8 cellular contexts compared by ENCODE assay signal in the genomic region with DNA sequence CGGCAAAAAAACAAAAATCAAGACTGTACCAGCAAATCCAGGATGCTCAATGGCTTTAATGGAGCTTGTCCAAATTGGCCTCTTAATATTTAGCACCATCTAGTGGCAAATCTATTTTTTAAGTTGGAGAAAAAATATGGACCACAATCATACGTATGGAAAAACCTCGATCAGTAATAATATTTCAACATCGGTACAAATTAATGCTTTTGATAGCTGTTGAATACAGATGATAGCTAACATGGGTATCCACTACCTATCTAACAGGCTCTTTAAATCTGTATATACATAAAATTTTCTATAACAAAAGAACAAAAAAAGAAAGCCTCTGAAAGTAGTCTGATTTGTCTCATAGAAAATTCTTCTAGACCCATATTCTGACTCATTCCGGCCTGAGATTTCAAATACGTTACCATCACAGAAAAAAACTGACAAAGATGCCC. TPM values are rescaled to one million over a fixed set of nuclear protein-coding genes. Genes with fewer than 3 reads are reported as not detected.
DNase-seq lines count a peak whose midpoint lies in the region; TF ChIP-seq lines count a peak whose summit lies in the region.

No MANE protein-coding gene starts in this region.

- H3K27me3 ChIP-seq in OCI-LY1 (ENCODE audit: insufficient read depth, low read length) = no peaks in the 10 kb centered on the region

- peak overlapping the region; percentile 40; the same call in 1 of the 2 replicates for H3K4me2 ChIP-seq in OCI-LY1 (ENCODE audit: low read length)

- no peak overlapping the region for H2AFZ ChIP-seq in OCI-LY1 (ENCODE audit: low read length)

- H3K36me3 ChIP-seq in OCI-LY1 (ENCODE audit: insufficient read depth, low read length) = peaks cover 18% of the 10 kb centered on the region

- peaks cover 45% of the 10 kb centered on the region for H3K79me2 ChIP-seq in OCI-LY1 (ENCODE audit: insufficient read depth, low read length)

- H3K4me1 ChIP-seq in OCI-LY1 (ENCODE audit: insufficient read depth, low read length, severe bottlenecking) = peaks cover 53% of the 10 kb centered on the region

- DNase-seq in EH (ENCODE audit: low read depth) (peak; percentile 74), HT1080 (ENCODE audit: low read depth) (peak; percentile 67), dermis microvascular lymphatic vessel endothelial cell (ENCODE audit: low read depth in 2 of 2) (peak; percentile 60 to 69), midbrain (lab: John Stamatoyannopoulos, UW) (peak; percentile 67), T-helper 9 cell (no peak)
- DNase-seq in stimulated activated CD4-positive, alpha-beta T cell treated with anti-CD3 and anti-CD28 coated beads, Interleukin-4, amount 100 ng/mL, for 4 hours = no peak
- DNase-seq in activated CD4-positive, CD25-positive, alpha-beta regulatory T cell treated with anti-CD3 and anti-CD28 coated beads, Interleukin-2, amount 50 U/mL, for 72 hours = no peak

- no peaks in the 10 kb centered on the region for H3K9me2 ChIP-seq in OCI-LY1 (ENCODE audit: low read depth, low read length)

- H3K4me3 ChIP-seq in OCI-LY1 (ENCODE audit: low read depth, low read length, poor library complexity, severe bottlenecking) = no peak overlapping the region

- H3K9ac ChIP-seq in OCI-LY1 (ENCODE audit: low read length) = no peak overlapping the region; the same call in 1 of the 2 replicates

- H3F3A ChIP-seq in OCI-LY1 (ENCODE audit: insufficient read depth, low read length) = no peaks in the 10 kb centered on the region

- 0 out of 2 replicates have a peak, but pooled peaks cover 3% of the 10 kb centered on the region for H3K9me3 ChIP-seq in OCI-LY1 (ENCODE audit: low read length)

- no peaks in the 10 kb centered on the region for H4K20me1 ChIP-seq in OCI-LY1 (ENCODE audit: insufficient read depth, low read length)

- peak; percentile 88 for TF ChIP-seq CTCF in OCI-LY1 (IDR thresholded peaks at IDR 0.05; ENCODE audit: low read length)

- H3K27ac ChIP-seq in OCI-LY1 (ENCODE audit: low read depth, low read length, poor library complexity, severe bottlenecking) = peak overlapping the region; percentile 61

RNA-seq across cellular contexts. Expression of gene COA1, which starts 29.2 kb away (rescaled TPM):
- total RNA-seq in HT1080 (2014; rRNA removed; shearing (Covaris generic)) = 84.4 and 102 TPM in 2 replicates
- 140 and 152 TPM in 2 replicates for polyA plus RNA-seq in HT1080 (2015; cell fraction: cytosol; rRNA removed)
- polyA plus RNA-seq in HT1080 (2015; cell fraction: nucleus; rRNA removed) = 160 and 180 TPM in 2 replicates
- total RNA-seq in dermis microvascular lymphatic vessel endothelial cell = 30.2 and 33.6 TPM in 2 replicates

RNA-seq across cellular contexts. Expression of gene BLVRA, which starts 58.4 kb away (rescaled TPM):
- 22.0 and 22.6 TPM in 2 replicates for total RNA-seq in HT1080 (2014; rRNA removed; shearing (Covaris generic))
- polyA plus RNA-seq in HT1080 (2015; cell fraction: cytosol; rRNA removed) = 36.9 and 37.8 TPM in 2 replicates
- polyA plus RNA-seq in HT1080 (2015; cell fraction: nucleus; rRNA removed) = 24.9 and 25.6 TPM in 2 replicates
- 21.6 and 24.0 TPM in 2 replicates for total RNA-seq in dermis microvascular lymphatic vessel endothelial cell

Comparison
In these comparisons a context has a peak if more than half of its experiments do, and no peak if none do; other contexts are left out.
1. DNase-seq: peak in EH (single experiment), HT1080 (single experiment), dermis microvascular lymphatic vessel endothelial cell (2 of 2) and midbrain (single experiment); none in T-helper 9 cell (single experiment), stimulated activated CD4-positive, alpha-beta T cell treated with anti-CD3 and anti-CD28 coated beads, Interleukin-4, amount 100 ng/mL, for 4 hours (0 of 2) and activated CD4-positive, CD25-positive, alpha-beta regulatory T cell treated with anti-CD3 and anti-CD28 coated beads, Interleukin-2, amount 50 U/mL, for 72 hours (single experiment).